14 cellular contexts compared by ENCODE assay signal in the genomic region with DNA sequence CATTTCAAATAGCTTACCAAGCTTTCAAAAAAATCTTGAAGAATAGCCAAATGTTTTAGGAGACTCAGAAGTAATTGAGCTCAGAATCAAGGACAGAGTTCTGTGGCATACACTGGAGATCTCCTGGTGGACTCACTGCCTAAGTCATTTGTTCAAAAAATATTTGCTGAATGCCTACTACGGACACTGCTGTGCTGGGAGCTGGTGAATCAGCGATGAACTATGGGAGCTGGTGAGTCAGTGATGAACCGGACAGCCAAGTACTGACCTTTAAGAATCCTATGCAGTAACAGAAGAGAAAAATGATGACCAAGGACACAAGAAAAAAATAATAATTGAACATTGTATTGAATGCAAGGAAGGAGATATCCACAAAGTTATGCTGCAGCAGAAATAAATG.
DNase-seq lines count a peak whose midpoint lies in the region; ATAC-seq, FAIRE-seq and TF ChIP-seq lines count a peak whose summit lies in the region.
"Had no signal": no experiment of that assay in that cellular context is flagged by ENCODE, and none has a peak within 500 bp of the region (broad histone marks: within the 10 kb centered on the region; RNA-seq: fewer than 3 reads in every experiment).

No MANE protein-coding gene starts in this region.

- no peak for TF ChIP-seq POLR2A in endothelial cell of umbilical vein (IDR thresholded peaks at IDR 0.05; ENCODE audit: low read depth, low read length)

- TF ChIP-seq CTCF in Calu3 (IDR thresholded peaks at IDR 0.05; ENCODE audit: unreplicated experiment) (no peak), endothelial cell of umbilical vein (IDR thresholded peaks at IDR 0.05; ENCODE audit: extremely low read depth in 1 of 2, insufficient read depth in 1 of 2, low read depth in 1 of 2, low read length in 2 of 2) (no peak), neural progenitor cell (IDR thresholded peaks at IDR 0.05) (no peak)

- H3K4me3 Mint-ChIP-seq in Calu3 (ENCODE audit: low read depth, unreplicated experiment) (no peak overlapping the region), neural progenitor cell (no peak overlapping the region)
- H3K4me3 Mint-ChIP-seq: activated naive CD4-positive, alpha-beta T cell treated with anti-CD3 and anti-CD28 coated beads, Interleukin-2, amount 50 U/mL, for 24 hours; memory B cell; stimulated activated naive CD8-positive, alpha-beta T cell treated with anti-CD3 and anti-CD28 coated beads, Interleukin-15, amount 100 ng/mL, for 72 hours had no signal

- no peak overlapping the region for H3K27ac Mint-ChIP-seq in Calu3 (ENCODE audit: unreplicated experiment)
- peak overlapping the region; percentile 26 for H3K27ac Mint-ChIP-seq in neural progenitor cell
- H3K27ac Mint-ChIP-seq: activated naive CD4-positive, alpha-beta T cell treated with anti-CD3 and anti-CD28 coated beads, Interleukin-2, amount 50 U/mL, for 24 hours; memory B cell; stimulated activated naive CD8-positive, alpha-beta T cell treated with anti-CD3 and anti-CD28 coated beads, Interleukin-15, amount 100 ng/mL, for 72 hours had no signal

- peak; percentile 44 for FAIRE-seq in endothelial cell of umbilical vein (lab: Jason Lieb, UNC)

- DNase-seq in Calu3 (peak; percentile 16), NCI-H460 (ENCODE audit: extremely low read depth, low read depth) (peak; percentile 77), endothelial cell of umbilical vein (ENCODE audit: low read depth, low spot score) (peak; percentile 77), neural progenitor cell (ENCODE audit: low spot score) (no peak), NCI-H774 (lab: John Stamatoyannopoulos, UW) (no peak), NCI-H128 (lab: John Stamatoyannopoulos, UW; ENCODE audit: unreplicated experiment) (no peak)
- DNase-seq: activated CD4-positive, alpha-beta T cell treated with anti-CD3 and anti-CD28 coated beads for 48 hours; NCI-H1694 treated with DMSO at 0.1 percent for 48 hours; RPMI8226; stimulated activated naive CD8-positive, alpha-beta T cell treated with anti-CD3 and anti-CD28 coated beads, Interleukin-15, amount 100 ng/mL, for 72 hours had no signal

- no peaks in the 10 kb centered on the region for H3F3A ChIP-seq in neural progenitor cell (ENCODE audit: low read depth)

- BruUV-seq in Calu3 (replicated peaks; lab: Mats Ljungman, UMichigan) (no TSS peak), endothelial cell of umbilical vein (replicated peaks; lab: Mats Ljungman, UMichigan) (no TSS peak)

- H3K9me1 ChIP-seq in endothelial cell of umbilical vein (replicated peaks; ENCODE audit: control insufficient read depth, extremely low read depth, insufficient read depth, low read length), result no peaks in the 10 kb centered on the region

- H3K36me3 ChIP-seq in endothelial cell of umbilical vein (ENCODE audit: control insufficient read depth in 2 of 2, extremely low read depth in 1 of 2, insufficient read depth in 2 of 2, low read length in 2 of 2), result no peaks in the 10 kb centered on the region
- no peaks in the 10 kb centered on the region for H3K36me3 ChIP-seq in neural progenitor cell

- no peak for ATAC-seq in HG02798 (IDR thresholded peaks at IDR 0.05; ENCODE audit: poor library complexity, unreplicated experiment)
- no peak for ATAC-seq in GM18498 (IDR thresholded peaks at IDR 0.05; ENCODE audit: unreplicated experiment)
- ATAC-seq: stimulated activated naive CD8-positive, alpha-beta T cell treated with anti-CD3 and anti-CD28 coated beads, Interleukin-15, amount 100 ng/mL, for 72 hours had no signal

- no peaks in the 10 kb centered on the region for H3K9me3 Mint-ChIP-seq in Calu3 (ENCODE audit: low read depth, unreplicated experiment)
- H3K9me3 Mint-ChIP-seq in neural progenitor cell, result no peaks in the 10 kb centered on the region
- H3K9me3 Mint-ChIP-seq: activated naive CD4-positive, alpha-beta T cell treated with anti-CD3 and anti-CD28 coated beads, Interleukin-2, amount 50 U/mL, for 24 hours; memory B cell had no signal

- CTCF ChIA-PET in Calu3 (lab: Charles Lee), result no interaction called here
- CTCF ChIA-PET in endothelial cell of umbilical vein (lab: Charles Lee), result interaction anchor here (0.8 to 1.4 kb wide), 2 partner anchors 12 to 16 kb away, joined by 3 read pairs; no protein-coding TSS in a partner anchor

- H3K4me2 ChIP-seq in endothelial cell of umbilical vein (ENCODE audit: insufficient read depth, low read length) (peak overlapping the region; percentile 30), neural progenitor cell (no peak overlapping the region)

- peaks cover 12% of the 10 kb centered on the region for H3K4me1 ChIP-seq in endothelial cell of umbilical vein (ENCODE audit: control insufficient read depth, extremely low read depth, insufficient read depth, low read length)
- H3K4me1 ChIP-seq in neural progenitor cell, result no peaks in the 10 kb centered on the region

- POLR2A ChIA-PET in endothelial cell of umbilical vein (lab: Charles Lee), result no interaction called here

- H3K79me2 ChIP-seq in endothelial cell of umbilical vein (ENCODE audit: control insufficient read depth, insufficient read depth, low read length) (no peaks in the 10 kb centered on the region), neural progenitor cell (ENCODE audit: low read depth) (no peaks in the 10 kb centered on the region)

- H3K9ac ChIP-seq in endothelial cell of umbilical vein (replicated peaks; ENCODE audit: extremely low read depth, insufficient read depth, low read length) (no peak overlapping the region), neural progenitor cell (no peak overlapping the region)

- dilution Hi-C loops in endothelial cell of umbilical vein (cut with MboI; ENCODE audit: extremely low pct_ligation_motif_present, low sequenced_read_pairs), result no loop called here

- intact Hi-C loops in Calu3 (cut with micrococcal nuclease; ENCODE audit: unreplicated experiment) (no loop called here), endothelial cell of umbilical vein (cut with micrococcal nuclease) (no loop called here)

- H3K4me1 Mint-ChIP-seq in Calu3 (ENCODE audit: low read depth, unreplicated experiment), result peaks cover under 1% of the 10 kb centered on the region
- peaks cover 46% of the 10 kb centered on the region for H3K4me1 Mint-ChIP-seq in neural progenitor cell
- H3K4me1 Mint-ChIP-seq: activated naive CD4-positive, alpha-beta T cell treated with anti-CD3 and anti-CD28 coated beads, Interleukin-2, amount 50 U/mL, for 24 hours; memory B cell; stimulated activated naive CD8-positive, alpha-beta T cell treated with anti-CD3 and anti-CD28 coated beads, Interleukin-15, amount 100 ng/mL, for 72 hours had no signal

- H3K27me3 Mint-ChIP-seq in Calu3 (ENCODE audit: unreplicated experiment), result no peaks in the 10 kb centered on the region
- H3K27me3 Mint-ChIP-seq in neural progenitor cell (ENCODE audit: insufficient read depth, low read depth), result no peaks in the 10 kb centered on the region
- H3K27me3 Mint-ChIP-seq: activated naive CD4-positive, alpha-beta T cell treated with anti-CD3 and anti-CD28 coated beads, Interleukin-2, amount 50 U/mL, for 24 hours; memory B cell; stimulated activated naive CD8-positive, alpha-beta T cell treated with anti-CD3 and anti-CD28 coated beads, Interleukin-15, amount 100 ng/mL, for 72 hours had no signal

- H4K20me1 ChIP-seq in endothelial cell of umbilical vein (replicated peaks; ENCODE audit: control insufficient read depth, extremely low read depth, insufficient read depth, low read length) (no peaks in the 10 kb centered on the region), neural progenitor cell (ENCODE audit: low read depth) (no peaks in the 10 kb centered on the region)

- H2AFZ ChIP-seq in endothelial cell of umbilical vein (ENCODE audit: low read depth, low read length) (no peak overlapping the region), neural progenitor cell (replicated peaks) (no peak overlapping the region)

- no peaks in the 10 kb centered on the region for H3K36me3 Mint-ChIP-seq in Calu3 (ENCODE audit: insufficient read depth, unreplicated experiment)
- no peaks in the 10 kb centered on the region for H3K36me3 Mint-ChIP-seq in neural progenitor cell
- H3K36me3 Mint-ChIP-seq: activated naive CD4-positive, alpha-beta T cell treated with anti-CD3 and anti-CD28 coated beads, Interleukin-2, amount 50 U/mL, for 24 hours; memory B cell had no signal

- H3K27me3 ChIP-seq in endothelial cell of umbilical vein (ENCODE audit: control insufficient read depth in 2 of 2, insufficient read depth in 2 of 2, low read length in 2 of 2), result no peaks in the 10 kb centered on the region
- no peaks in the 10 kb centered on the region for H3K27me3 ChIP-seq in neural progenitor cell

- no peaks in the 10 kb centered on the region for H3K9me3 ChIP-seq in endothelial cell of umbilical vein (replicated peaks; ENCODE audit: control insufficient read depth, insufficient read depth, low read length)
- H3K9me3 ChIP-seq in neural progenitor cell (ENCODE audit: low read depth), result no peaks in the 10 kb centered on the region

- H3K4me3 ChIP-seq in endothelial cell of umbilical vein (replicated peaks in 1 of 3; ENCODE audit: insufficient read depth in 1 of 3, low read depth in 1 of 3, low read length in 3 of 3) (no peak overlapping the region), neural progenitor cell (no peak overlapping the region)

- H3K27ac ChIP-seq in endothelial cell of umbilical vein (ENCODE audit: insufficient read depth, low read depth, low read length) (no peak overlapping the region), neural progenitor cell (no peak overlapping the region)

TF ChIP-seq in endothelial cell of umbilical vein, 7 proteins besides CTCF, POLR2A, EP300 and RAD21:
- peak; percentile 97 for TF ChIP-seq FOS (IDR thresholded peaks at IDR 0.05; ENCODE audit: borderline replicate concordance, insufficient read depth, low read length)
- peak; percentile 55 for TF ChIP-seq POLR2AphosphoS5 (IDR thresholded peaks at IDR 0.05; ENCODE audit: insufficient read depth, low read depth, low read length)
- peak; percentile 67 for TF ChIP-seq JUN (IDR thresholded peaks at IDR 0.05; ENCODE audit: borderline replicate concordance, insufficient read depth, insufficient read length, low read depth)
- TF ChIP-seq, protein P1, sequence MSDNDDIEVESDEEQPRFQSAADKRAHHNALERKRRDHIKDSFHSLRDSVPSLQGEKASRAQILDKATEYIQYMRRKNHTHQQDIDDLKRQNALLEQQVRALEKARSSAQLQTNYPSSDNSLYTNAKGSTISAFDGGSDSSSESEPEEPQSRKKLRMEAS (IDR thresholded peaks at IDR 0.05; ENCODE audit: insufficient read depth, insufficient read length), result no peak

Comparison
In these comparisons a context has a peak if more than half of its experiments do, and no peak if none do; other contexts are left out.
1. DNase-seq: peak in Calu3 (single experiment), NCI-H460 (single experiment) and endothelial cell of umbilical vein (single experiment); none in neural progenitor cell (single experiment), NCI-H774 (single experiment) and NCI-H128 (single experiment).